ENCODE assay signal across 5 cellular contexts in genomic region chr1:6429660-6430381, GRCh38. TPM values are rescaled to one million over a fixed set of nuclear protein-coding genes. Genes with fewer than 3 reads are reported as not detected.
"Had no signal": no experiment of that assay in that cellular context is flagged by ENCODE, and none has a peak within 500 bp of the region (broad histone marks: within the 10 kb centered on the region; RNA-seq: fewer than 3 reads in every experiment).

No MANE protein-coding gene starts in this region.

RNA-seq across cellular contexts. Expression of gene ESPN, which starts 5.2 kb away (rescaled TPM):
- total RNA-seq: posterior vena cava, thoracic aorta had no signal

RNA-seq across cellular contexts. Expression of gene HES2, which starts 10.1 kb away (rescaled TPM):
- total RNA-seq: activated naive CD8-positive, alpha-beta T cell treated with anti-CD3 and anti-CD28 coated beads for 36 hours; cardiac muscle cell; liver; thoracic aorta had no signal
